ENCODE assay signal across 13 cellular contexts in genomic region chr5:152113401-152113800, GRCh38.
DNase-seq lines count a peak whose midpoint lies in the region; ATAC-seq lines count a peak whose summit lies in the region.
"Had no signal": no experiment of that assay in that cellular context is flagged by ENCODE, and none has a peak within 500 bp of the region (broad histone marks: within the 10 kb centered on the region; RNA-seq: fewer than 3 reads in every experiment).

No MANE protein-coding gene starts in this region.

- peak; percentile 87 for ATAC-seq in naive thymus-derived CD4-positive, alpha-beta T cell
- ATAC-seq in stimulated activated memory B cell treated with anti-CD40 and anti-IgM and Interleukin-4, amounts not matched to agents 10 μg/mL and 1 μg/mL and 100 μg/mL, for 72 hours, result peak; percentile 54
- ATAC-seq: K562 had no signal

- no peak overlapping the region for H3K4me3 ChIP-seq in naive thymus-derived CD4-positive, alpha-beta T cell (ENCODE audit: low read length)
- H3K4me3 ChIP-seq: K562 had no signal

- POLR2A ChIA-PET in naive thymus-derived CD4-positive, alpha-beta T cell (lab: Charles Lee), result no interaction called here

- no peak overlapping the region for H3K27ac Mint-ChIP-seq in naive thymus-derived CD4-positive, alpha-beta T cell
- H3K27ac Mint-ChIP-seq in stimulated activated memory B cell treated with anti-CD40 and anti-IgM and Interleukin-4, amounts not matched to agents 10 μg/mL and 1 μg/mL and 100 μg/mL, for 72 hours, result no peak overlapping the region
- H3K27ac Mint-ChIP-seq: brain; stimulated activated naive B cell treated with anti-CD40 and anti-IgM and Interleukin-4, amounts not matched to agents 10 μg/mL and 1 μg/mL and 100 μg/mL, for 72 hours had no signal

- H3K9me3 Mint-ChIP-seq in naive thymus-derived CD4-positive, alpha-beta T cell, result peaks cover 0 to 11% (median 0%) of the 10 kb centered on the region in 11 donors
- H3K9me3 Mint-ChIP-seq in stimulated activated memory B cell treated with anti-CD40 and anti-IgM and Interleukin-4, amounts not matched to agents 10 μg/mL and 1 μg/mL and 100 μg/mL, for 72 hours, result peaks cover 3% of the 10 kb centered on the region

- no peaks in the 10 kb centered on the region for H3K4me1 ChIP-seq in naive thymus-derived CD4-positive, alpha-beta T cell (ENCODE audit: control insufficient read depth in 2 of 2, insufficient read depth in 2 of 2, low read length in 2 of 2)

- peak; percentile 4 for DNase-seq in activated gamma-delta T cell treated with Interleukin-2 at 50 U/mL for 16 hours
- no peak for DNase-seq in activated gamma-delta T cell (lab: John Stamatoyannopoulos, UW)
- DNase-seq in activated CD8-positive, alpha-beta memory T cell treated with anti-CD3 and anti-CD28 coated beads, Interleukin-2, amount 50 U/mL, for 48 hours, result peak; percentile 61
- no peak for DNase-seq in naive thymus-derived CD4-positive, alpha-beta T cell
- DNase-seq in GOT3 (lab: John Stamatoyannopoulos, UW), result no peak
- DNase-seq in midbrain (lab: John Stamatoyannopoulos, UW), result no peak
- DNase-seq in NCI-H345 treated with DMSO at 0.1 percent for 48 hours (lab: John Stamatoyannopoulos, UW; ENCODE audit: unreplicated experiment), result no peak
- DNase-seq: NCI-H226; stimulated activated naive B cell treated with anti-CD40 and anti-IgM and Interleukin-4, amounts not matched to agents 10 μg/mL and 1 μg/mL and 100 μg/mL, for 72 hours had no signal

- H3K27me3 Mint-ChIP-seq in naive thymus-derived CD4-positive, alpha-beta T cell, result peaks cover 0 to 2% (median 0%) of the 10 kb centered on the region in 5 donors
- H3K27me3 Mint-ChIP-seq in stimulated activated memory B cell treated with anti-CD40 and anti-IgM and Interleukin-4, amounts not matched to agents 10 μg/mL and 1 μg/mL and 100 μg/mL, for 72 hours, result no peaks in the 10 kb centered on the region

- intact Hi-C loops in naive thymus-derived CD4-positive, alpha-beta T cell (cut with micrococcal nuclease), result no loop called here

- H3K27me3 ChIP-seq in naive thymus-derived CD4-positive, alpha-beta T cell (ENCODE audit: control insufficient read depth in 2 of 2, insufficient read depth in 2 of 2, low read length in 2 of 2), result no peaks in the 10 kb centered on the region
- H3K27me3 ChIP-seq: neutrophil had no signal

- peaks cover 0 to 4% (median 0%) of the 10 kb centered on the region in 5 donors for H3K36me3 Mint-ChIP-seq in naive thymus-derived CD4-positive, alpha-beta T cell
- no peaks in the 10 kb centered on the region for H3K36me3 Mint-ChIP-seq in stimulated activated memory B cell treated with anti-CD40 and anti-IgM and Interleukin-4, amounts not matched to agents 10 μg/mL and 1 μg/mL and 100 μg/mL, for 72 hours
- H3K36me3 Mint-ChIP-seq: brain; stimulated activated naive B cell treated with anti-CD40 and anti-IgM and Interleukin-4, amounts not matched to agents 10 μg/mL and 1 μg/mL and 100 μg/mL, for 72 hours had no signal

- no peak overlapping the region for H3K27ac ChIP-seq in naive thymus-derived CD4-positive, alpha-beta T cell (ENCODE audit: low read depth, low read length)
- H3K27ac ChIP-seq: neutrophil had no signal

- H3K4me3 Mint-ChIP-seq in naive thymus-derived CD4-positive, alpha-beta T cell, result no peak overlapping the region
- no peak overlapping the region for H3K4me3 Mint-ChIP-seq in stimulated activated memory B cell treated with anti-CD40 and anti-IgM and Interleukin-4, amounts not matched to agents 10 μg/mL and 1 μg/mL and 100 μg/mL, for 72 hours
- H3K4me3 Mint-ChIP-seq: brain; stimulated activated naive B cell treated with anti-CD40 and anti-IgM and Interleukin-4, amounts not matched to agents 10 μg/mL and 1 μg/mL and 100 μg/mL, for 72 hours had no signal

- H3K4me1 Mint-ChIP-seq in naive thymus-derived CD4-positive, alpha-beta T cell, result peaks cover 0 to 3% (median 0%) of the 10 kb centered on the region in 7 donors
- H3K4me1 Mint-ChIP-seq in stimulated activated memory B cell treated with anti-CD40 and anti-IgM and Interleukin-4, amounts not matched to agents 10 μg/mL and 1 μg/mL and 100 μg/mL, for 72 hours, result no peaks in the 10 kb centered on the region
- H3K4me1 Mint-ChIP-seq: stimulated activated naive B cell treated with anti-CD40 and anti-IgM and Interleukin-4, amounts not matched to agents 10 μg/mL and 1 μg/mL and 100 μg/mL, for 72 hours had no signal

- no peaks in the 10 kb centered on the region for H3K36me3 ChIP-seq in naive thymus-derived CD4-positive, alpha-beta T cell (ENCODE audit: control insufficient read depth in 2 of 3, insufficient read depth in 3 of 3, low read length in 3 of 3)
- H3K36me3 ChIP-seq: neutrophil had no signal

- H3K9me3 ChIP-seq in naive thymus-derived CD4-positive, alpha-beta T cell (ENCODE audit: control insufficient read depth in 2 of 3, low read length in 3 of 3), result no peaks in the 10 kb centered on the region
- H3K9me3 ChIP-seq: neutrophil had no signal

- CTCF ChIA-PET in naive thymus-derived CD4-positive, alpha-beta T cell (lab: Charles Lee), result no interaction called here

Comparison
In these comparisons a context has a peak if more than half of its experiments do, and no peak if none do; other contexts are left out.
1. DNase-seq: peak in activated gamma-delta T cell treated with Interleukin-2 at 50 U/mL for 16 hours (single experiment) and activated CD8-positive, alpha-beta memory T cell treated with anti-CD3 and anti-CD28 coated beads, Interleukin-2, amount 50 U/mL, for 48 hours (single experiment); none in activated gamma-delta T cell (single experiment), naive thymus-derived CD4-positive, alpha-beta T cell (0 of 9), GOT3 (single experiment), midbrain (single experiment) and NCI-H345 treated with DMSO at 0.1 percent for 48 hours (single experiment).